In genomic region chr7:103679156-103680132, GRCh38 we compare ENCODE assay signal across 30 cellular contexts.
A peak's percentile ranks its signal among the peaks of the same experiment; 100 is the strongest.
DNase-seq lines count a peak whose midpoint lies in the region; ATAC-seq and TF ChIP-seq lines count a peak whose summit lies in the region.
"Had no signal": no experiment of that assay in that cellular context is flagged by ENCODE, and none has a peak within 500 bp of the region (broad histone marks: within the 10 kb centered on the region; RNA-seq: fewer than 3 reads in every experiment).

No MANE protein-coding gene starts in this region.

- no peak for ATAC-seq in HG02970 (IDR thresholded peaks at IDR 0.05; ENCODE audit: low FRiP score, unreplicated experiment)
- ATAC-seq: activated CD8-positive, alpha-beta T cell treated with anti-CD3 and anti-CD28 coated beads, Interleukin-2, amount 10 ng/mL, durations not matched to agents 7 days and 5 days; activated T-helper 17 cell treated with anti-CD3 and anti-CD28 coated beads, Interleukin-2, amount 50 U/mL, for 72 hours; heart right ventricle; naive thymus-derived CD8-positive, alpha-beta T cell; PC-3; right cardiac atrium had no signal

- no peaks in the 10 kb centered on the region for H3K36me3 ChIP-seq in ACC112 (ENCODE audit: insufficient read depth, low read length)
- no peaks in the 10 kb centered on the region for H3K36me3 ChIP-seq in GM23248 (ENCODE audit: low read depth)
- no peaks in the 10 kb centered on the region for H3K36me3 ChIP-seq in mesodermal cell (ENCODE audit: control insufficient read depth, insufficient read depth, low read length)
- no peaks in the 10 kb centered on the region for H3K36me3 ChIP-seq in trophoblast cell (ENCODE audit: control insufficient read depth in 1 of 2, insufficient read depth in 2 of 2, low read length in 2 of 2)
- H3K36me3 ChIP-seq: heart right ventricle, ovary, stomach had no signal

- H3K23ac ChIP-seq in trophoblast cell (ENCODE audit: low read length) = no peak overlapping the region

- H3K4me3 ChIP-seq in ACC112 (ENCODE audit: low read depth, low read length) (no peak overlapping the region), GM23248 (no peak overlapping the region), choroid plexus epithelial cell (ENCODE audit: low read depth, low read length) (no peak overlapping the region), mesodermal cell (ENCODE audit: extremely low read depth, insufficient read depth, low read length, poor library complexity, severe bottlenecking) (no peak overlapping the region), trophoblast cell (ENCODE audit: low read depth, low read length) (no peak overlapping the region)
- H3K4me3 ChIP-seq: coronary artery, heart right ventricle, ovary, stomach had no signal

- no peaks in the 10 kb centered on the region for H3K79me2 ChIP-seq in ACC112 (ENCODE audit: control insufficient read depth, insufficient read depth, low read length, unreplicated experiment)
- H3K79me2 ChIP-seq in GM23248 (ENCODE audit: insufficient read depth) = no peaks in the 10 kb centered on the region
- H3K79me2 ChIP-seq in trophoblast cell (ENCODE audit: control insufficient read depth, insufficient read depth, low read length, poor library complexity) = no peaks in the 10 kb centered on the region

- H2BK5ac ChIP-seq in trophoblast cell (ENCODE audit: low read depth, low read length, poor library complexity) = no peak overlapping the region

- no peak overlapping the region for H3K18ac ChIP-seq in trophoblast cell (ENCODE audit: low read length)

- H4K12ac ChIP-seq in trophoblast cell (ENCODE audit: low read depth, low read length) = no peak overlapping the region

- H4K20me1 ChIP-seq in GM23248 (ENCODE audit: insufficient read depth) = no peaks in the 10 kb centered on the region

- H2AK5ac ChIP-seq in trophoblast cell (ENCODE audit: low read length) = no peak overlapping the region

- no peak overlapping the region for H3K4me3 Mint-ChIP-seq in Calu3 (ENCODE audit: low read depth, unreplicated experiment)
- H3K4me3 Mint-ChIP-seq: activated CD8-positive, alpha-beta T cell treated with anti-CD3 and anti-CD28 coated beads, Interleukin-2, amount 10 ng/mL, durations not matched to agents 7 days and 5 days; activated naive CD4-positive, alpha-beta T cell treated with anti-CD3 and anti-CD28 coated beads, Interleukin-2, amount 10 ng/mL, durations not matched to agents 7 days and 5 days; activated T-helper 17 cell treated with anti-CD3 and anti-CD28 coated beads, Interleukin-2, amount 50 U/mL, for 72 hours; B cell; CD4-positive, alpha-beta memory T cell; naive thymus-derived CD8-positive, alpha-beta T cell had no signal

- H3F3A ChIP-seq in GM23248 (ENCODE audit: insufficient read depth) = peaks cover 11% of the 10 kb centered on the region

- no peaks in the 10 kb centered on the region for H3K36me3 Mint-ChIP-seq in Calu3 (ENCODE audit: insufficient read depth, unreplicated experiment)
- H3K36me3 Mint-ChIP-seq: activated naive CD4-positive, alpha-beta T cell treated with anti-CD3 and anti-CD28 coated beads, Interleukin-2, amount 10 ng/mL, durations not matched to agents 7 days and 5 days; CD4-positive, alpha-beta memory T cell had no signal

- H3K27me3 Mint-ChIP-seq in Calu3 (ENCODE audit: unreplicated experiment) = no peaks in the 10 kb centered on the region
- H3K27me3 Mint-ChIP-seq: B cell had no signal

- H3K4me2 ChIP-seq in GM23248 (ENCODE audit: unreplicated experiment) (peak overlapping the region; percentile 34), trophoblast cell (ENCODE audit: low read length) (no peak overlapping the region)
- H3K4me2 ChIP-seq: KMS-11 had no signal

- DNase-seq in GM23248 (peak; percentile 45), choroid plexus epithelial cell (ENCODE audit: low read depth) (peak; percentile 34), Calu3 (no peak), ACHN (no peak), trophoblast cell (no peak)
- DNase-seq: activated CD8-positive, alpha-beta T cell treated with anti-CD3 and anti-CD28 coated beads, Interleukin-2, amount 10 ng/mL, durations not matched to agents 7 days and 5 days; activated naive CD4-positive, alpha-beta T cell treated with anti-CD3 and anti-CD28 coated beads, Interleukin-2, amount 10 ng/mL, durations not matched to agents 7 days and 5 days; CD4-positive, alpha-beta memory T cell; effector memory CD4-positive, alpha-beta T cell; heart right ventricle; kidney; MM.1S; naive thymus-derived CD8-positive, alpha-beta T cell; NCI-H2029 treated with DMSO at 0.1 percent for 48 hours; NCI-H2227 treated with DMSO at 0.1 percent for 48 hours; ovary; PC-3; right cardiac atrium; SHP77; stimulated activated CD4-positive, alpha-beta T cell treated with anti-CD3 and anti-CD28 coated beads, Interleukin-2, amount 100 ng/mL, for 48 hours; stomach; T-helper 2 cell had no signal

- H3K9me3 ChIP-seq in GM23248 (ENCODE audit: low read depth) (no peaks in the 10 kb centered on the region), mesodermal cell (ENCODE audit: control insufficient read depth, low read length) (no peaks in the 10 kb centered on the region), trophoblast cell (ENCODE audit: insufficient read depth, low read depth, low read length) (no peaks in the 10 kb centered on the region)
- H3K9me3 ChIP-seq: ovary, stomach had no signal

- in situ Hi-C loops in GM23248 (cut with MboI) (no loop called here), ACHN (cut with HindIII; ENCODE audit: low pct_ligation_motif_present, low pct_unique_long_range_greater_than_20kb, low sequenced_read_pairs) (no loop called here)

- no peaks in the 10 kb centered on the region for H3K27me3 ChIP-seq in ACC112 (ENCODE audit: insufficient read depth, low read length)
- no peaks in the 10 kb centered on the region for H3K27me3 ChIP-seq in GM23248 (replicated peaks; ENCODE audit: insufficient read depth)
- no peaks in the 10 kb centered on the region for H3K27me3 ChIP-seq in trophoblast cell (ENCODE audit: insufficient read depth, low read length)
- H3K27me3 ChIP-seq: heart right ventricle, ovary, stomach had no signal

- no peak overlapping the region for H4K8ac ChIP-seq in trophoblast cell (ENCODE audit: low read depth, low read length)

- H2AFZ ChIP-seq in ACC112 (ENCODE audit: low read length, unreplicated experiment) (peak overlapping the region; percentile 42), GM23248 (peak overlapping the region; percentile 44), trophoblast cell (ENCODE audit: insufficient read depth, low read length, poor library complexity) (no peak overlapping the region)

- intact Hi-C loops in Calu3 (cut with micrococcal nuclease; ENCODE audit: unreplicated experiment) = no loop called here

- H3K9me3 Mint-ChIP-seq in Calu3 (ENCODE audit: low read depth, unreplicated experiment) = no peaks in the 10 kb centered on the region
- H3K9me3 Mint-ChIP-seq: activated T-helper 17 cell treated with anti-CD3 and anti-CD28 coated beads, Interleukin-2, amount 50 U/mL, for 72 hours had no signal

- H3K27ac Mint-ChIP-seq in Calu3 (ENCODE audit: unreplicated experiment) = no peak overlapping the region
- H3K27ac Mint-ChIP-seq: activated CD8-positive, alpha-beta T cell treated with anti-CD3 and anti-CD28 coated beads, Interleukin-2, amount 10 ng/mL, durations not matched to agents 7 days and 5 days; activated naive CD4-positive, alpha-beta T cell treated with anti-CD3 and anti-CD28 coated beads, Interleukin-2, amount 10 ng/mL, durations not matched to agents 7 days and 5 days; activated T-helper 17 cell treated with anti-CD3 and anti-CD28 coated beads, Interleukin-2, amount 50 U/mL, for 72 hours; B cell; CD4-positive, alpha-beta memory T cell; naive thymus-derived CD8-positive, alpha-beta T cell had no signal

- no peaks in the 10 kb centered on the region for H3K9me2 ChIP-seq in GM23248 (ENCODE audit: insufficient read depth)

- H3K4ac ChIP-seq in trophoblast cell (ENCODE audit: low read depth, low read length) = no peak overlapping the region

- no peaks in the 10 kb centered on the region for H3K79me1 ChIP-seq in trophoblast cell (ENCODE audit: low read length)

- H3K9ac ChIP-seq in GM23248 (no peak overlapping the region), trophoblast cell (ENCODE audit: low read length) (no peak overlapping the region)
- H3K9ac ChIP-seq: KMS-11 had no signal

- TF ChIP-seq CTCF in choroid plexus epithelial cell (conservative IDR thresholded peaks at IDR 0.05; ENCODE audit: low read depth, low read length) (no peak), Calu3 (IDR thresholded peaks at IDR 0.05; ENCODE audit: unreplicated experiment) (no peak)

- H3K4me1 Mint-ChIP-seq in Calu3 (ENCODE audit: low read depth, unreplicated experiment) = peaks cover 21% of the 10 kb centered on the region
- H3K4me1 Mint-ChIP-seq: activated naive CD4-positive, alpha-beta T cell treated with anti-CD3 and anti-CD28 coated beads, Interleukin-2, amount 10 ng/mL, durations not matched to agents 7 days and 5 days; activated T-helper 17 cell treated with anti-CD3 and anti-CD28 coated beads, Interleukin-2, amount 50 U/mL, for 72 hours; B cell; CD4-positive, alpha-beta memory T cell; naive thymus-derived CD8-positive, alpha-beta T cell had no signal

- H4K91ac ChIP-seq in trophoblast cell (ENCODE audit: low read depth, low read length) = no peak overlapping the region

- no peak overlapping the region for H3K14ac ChIP-seq in trophoblast cell (ENCODE audit: low read length)

- no TSS peak for BruUV-seq in Calu3 (replicated peaks; lab: Mats Ljungman, UMichigan)

- WGBS in GM23248 (ENCODE audit: low coverage in 1 of 2, low lambda C conversion rate in 2 of 2, missing lambda C conversion rate in 2 of 2), 2 experiments = 23 to 25% methylated on average over 4 of the region's 4 CpGs
- no CpG with 5 or more reads among the region's 4 CpGs for WGBS in mesodermal cell (ENCODE audit: insufficient coverage in 2 of 2), 2 experiments
- no CpG with 5 or more reads among the region's 4 CpGs for WGBS in trophoblast cell (ENCODE audit: extremely low coverage, insufficient coverage, insufficient read length)

- H3K4me1 ChIP-seq in ACC112 (ENCODE audit: control insufficient read depth, insufficient read depth, low read length, unreplicated experiment) (peaks cover 18% of the 10 kb centered on the region), GM23248 (ENCODE audit: insufficient read depth) (peaks cover 21% of the 10 kb centered on the region), mesodermal cell (ENCODE audit: control insufficient read depth, insufficient read depth, low read length, poor library complexity, severe bottlenecking) (peaks cover 9% of the 10 kb centered on the region), trophoblast cell (ENCODE audit: control insufficient read depth in 1 of 2, insufficient read depth in 2 of 2, low read length in 2 of 2) (peaks cover 2 to 6% of the 10 kb centered on the region in 2 experiments)
- H3K4me1 ChIP-seq: heart right ventricle, stomach had no signal

- no peak overlapping the region for H2BK12ac ChIP-seq in trophoblast cell (ENCODE audit: low read length)

- peak overlapping the region; percentile 29; the same call in 1 of the 2 replicates for H3K27ac ChIP-seq in ACC112 (ENCODE audit: low read depth, low read length)
- 0 out of 2 replicates have a peak overlapping the region, but pooled peaks have one; percentile 3 for H3K27ac ChIP-seq in GM23248
- peak overlapping the region; percentile 46 for H3K27ac ChIP-seq in mesodermal cell (ENCODE audit: low read depth, low read length, severe bottlenecking)
- H3K27ac ChIP-seq in trophoblast cell (ENCODE audit: low read depth, low read length) = no peak overlapping the region
- H3K27ac ChIP-seq: epithelial cell of prostate, heart right ventricle, KMS-11, ovary, stomach had no signal

- CTCF ChIA-PET in Calu3 (lab: Charles Lee) = interaction anchor here (0.5 to 1.1 kb wide), 2 partner anchors 24 to 1396 kb away, joined by 3 read pairs; no protein-coding TSS in a partner anchor

- no peak overlapping the region for H2BK120ac ChIP-seq in trophoblast cell (ENCODE audit: insufficient read depth, low read length, poor library complexity)

Comparison
In these comparisons a context has a peak if more than half of its experiments do, and no peak if none do; other contexts are left out.
1. DNase-seq: peak in GM23248 (single experiment) and choroid plexus epithelial cell (single experiment); none in Calu3 (single experiment), ACHN (single experiment) and trophoblast cell (0 of 2).